In the genomic region with DNA sequence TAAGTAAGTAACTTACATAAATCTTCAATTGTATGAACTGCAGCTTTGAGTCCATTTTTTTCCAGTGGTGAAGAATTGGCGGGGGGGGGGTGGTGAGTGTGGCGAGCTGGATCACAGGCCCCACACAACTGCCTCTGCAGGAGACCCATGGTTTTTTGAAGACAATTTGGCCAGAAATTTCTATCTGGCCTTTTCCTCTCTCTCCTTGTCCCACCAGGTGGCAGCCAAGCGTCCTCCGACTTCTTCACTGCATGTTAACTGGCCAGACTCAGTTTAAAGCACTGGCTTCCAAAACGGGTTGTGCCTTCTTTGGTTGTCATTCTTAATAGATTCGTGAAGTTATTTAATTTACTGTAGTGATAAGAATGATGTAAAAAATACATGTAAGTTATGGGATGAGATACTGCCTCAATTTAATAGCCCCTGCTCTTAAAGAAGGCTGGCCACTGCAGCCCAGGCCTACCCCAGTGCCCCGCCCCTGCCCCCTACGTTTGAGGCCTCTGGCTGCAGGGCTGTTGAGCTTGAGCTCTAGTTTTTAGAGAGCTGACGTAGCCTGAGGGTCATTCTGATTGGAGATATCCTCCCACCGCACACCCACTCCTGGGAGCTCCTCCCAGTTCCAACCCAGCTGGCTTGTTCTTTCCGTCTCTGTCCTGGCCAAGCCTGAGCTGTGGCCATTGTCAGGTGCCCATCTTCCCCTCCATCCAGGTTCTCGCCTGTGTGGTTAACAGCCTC, we compare ENCODE assay signal across 8 cellular contexts. TPM values are rescaled to one million over a fixed set of nuclear protein-coding genes. Genes with fewer than 3 reads are reported as not detected.
DNase-seq lines count a peak whose midpoint lies in the region; ATAC-seq, FAIRE-seq and TF ChIP-seq lines count a peak whose summit lies in the region.

No MANE protein-coding gene starts in this region.

- peak; percentile 9 for FAIRE-seq in HTR-8/SVneo (lab: Jason Lieb, UNC)
- FAIRE-seq in kidney (lab: Jason Lieb, UNC): no peak

- H3K9me3 ChIP-seq in ascending aorta: no peaks in the 10 kb centered on the region
- no peaks in the 10 kb centered on the region for H3K9me3 ChIP-seq in kidney (ENCODE audit: control insufficient read depth in 1 of 2, low read length in 2 of 2)

- intact Hi-C loops in ascending aorta (cut with DNase I) (loop anchor here (10.0 kb wide), 1 partner anchor 473 kb away; no protein-coding TSS in a partner anchor), kidney (cut with DNase I) (loop anchor here (10.0 kb wide), 1 partner anchor 713 kb away; no protein-coding TSS in a partner anchor)

- H3K4me1 ChIP-seq in ascending aorta (no peaks in the 10 kb centered on the region), kidney (ENCODE audit: control insufficient read depth in 1 of 2, insufficient read depth in 1 of 2, low read depth in 1 of 2, low read length in 2 of 2) (no peaks in the 10 kb centered on the region)

- DNase-seq in D341Med (ENCODE audit: low spot score) (peak; percentile 77), HTR-8/SVneo (ENCODE audit: insufficient read length, low spot score) (peak; percentile 69), ascending aorta (ENCODE audit: low spot score in 2 of 2) (no peak), kidney (no peak)
- DNase-seq in effector CD8-positive, alpha-beta T cell (lab: John Stamatoyannopoulos, UW): no peak

- ATAC-seq in HG02852 (IDR thresholded peaks at IDR 0.05; ENCODE audit: unreplicated experiment) (no peak), GM21529 (IDR thresholded peaks at IDR 0.05; ENCODE audit: unreplicated experiment) (no peak), GM19455 (IDR thresholded peaks at IDR 0.05; ENCODE audit: unreplicated experiment) (no peak)

- H3K27ac ChIP-seq in ascending aorta: no peak overlapping the region
- no peak overlapping the region for H3K27ac ChIP-seq in kidney (ENCODE audit: low read depth in 2 of 2, low read length in 2 of 2)

- H3K27me3 ChIP-seq in ascending aorta: no peaks in the 10 kb centered on the region

- TF ChIP-seq CTCF in ascending aorta (IDR thresholded peaks at IDR 0.05) (peak in 2 of 3 experiments; percentile 30 to 48), kidney (IDR thresholded peaks at IDR 0.05; ENCODE audit: borderline replicate concordance, extremely low read depth, insufficient read depth) (peak; percentile 26)

- peaks cover 71 to 87% of the 10 kb centered on the region in 2 donors for H3K36me3 ChIP-seq in ascending aorta
- peaks cover 27 to 50% of the 10 kb centered on the region in 2 donors for H3K36me3 ChIP-seq in kidney (ENCODE audit: control insufficient read depth in 1 of 2, insufficient read depth in 2 of 2, low read length in 2 of 2)

- H3K9ac ChIP-seq in kidney (ENCODE audit: low read length in 2 of 2): no peak overlapping the region

- H3K4me3 ChIP-seq in ascending aorta (no peak overlapping the region), kidney (ENCODE audit: low read length in 2 of 2) (no peak overlapping the region)

RNA-seq across cellular contexts. Expression of a gene that starts 36.4 kb away (rescaled TPM):
- 127 TPM for total RNA-seq in ascending aorta
- 46.8 TPM for total RNA-seq in kidney
- 24.6 TPM for polyA plus RNA-seq in kidney (ENCODE audit: insufficient read depth, low read depth, low replicate concordance)

Comparison
In these comparisons a context has a peak if more than half of its experiments do, and no peak if none do; other contexts are left out.
1. DNase-seq: peak in D341Med (single experiment) and HTR-8/SVneo (single experiment); none in ascending aorta (0 of 2), kidney (single experiment) and effector CD8-positive, alpha-beta T cell (single experiment).